In genomic region chr17:46010597-46011186, GRCh38 we compare ENCODE assay signal across 29 cellular contexts. TPM values are rescaled to one million over a fixed set of nuclear protein-coding genes. Genes with fewer than 3 reads are reported as not detected.
DNase-seq lines count a peak whose midpoint lies in the region; ATAC-seq and TF ChIP-seq lines count a peak whose summit lies in the region.
"Had no signal": no experiment of that assay in that cellular context is flagged by ENCODE, and none has a peak within 500 bp of the region (broad histone marks: within the 10 kb centered on the region; RNA-seq: fewer than 3 reads in every experiment).

No MANE protein-coding gene starts in this region.

- H3K79me2 ChIP-seq in OCI-LY1 (ENCODE audit: insufficient read depth, low read length) (no peaks in the 10 kb centered on the region), neural progenitor cell (ENCODE audit: low read depth) (no peaks in the 10 kb centered on the region)

- H3K27me3 ChIP-seq in OCI-LY1 (ENCODE audit: insufficient read depth, low read length) (peaks cover 7% of the 10 kb centered on the region; the same call in 1 of the 2 replicates), neural progenitor cell (no peaks in the 10 kb centered on the region)
- H3K27me3 ChIP-seq: esophagus muscularis mucosa, gastroesophageal sphincter, upper lobe of left lung had no signal

- H3K9me3 Mint-ChIP-seq in neural progenitor cell = no peaks in the 10 kb centered on the region
- H3K9me3 Mint-ChIP-seq in natural killer cell treated with Interleukin-12 subunit alpha and Interleukin-12 subunit beta and Interleukin-15 and Interleukin-18, amount 100 ng/mL, for 72 hours = no peaks in the 10 kb centered on the region
- H3K9me3 Mint-ChIP-seq: activated T-cell treated with anti-CD3 and anti-CD28 coated beads, Interleukin-2, amount 50 U/mL, for 4 hours; CD8-positive, alpha-beta T cell had no signal

- H3K4me3 ChIP-seq in OCI-LY1 (ENCODE audit: low read depth, low read length, poor library complexity, severe bottlenecking) (peak overlapping the region; percentile 41), choroid plexus epithelial cell (ENCODE audit: low read depth, low read length) (no peak overlapping the region), neural progenitor cell (no peak overlapping the region)
- H3K4me3 ChIP-seq: esophagus muscularis mucosa, gastroesophageal sphincter, PC-9, upper lobe of left lung had no signal

- TF ChIP-seq CTCF in OCI-LY1 (IDR thresholded peaks at IDR 0.05; ENCODE audit: low read length) = peak; percentile 28; the same call in 1 of the 2 replicates
- peak; percentile 17 for TF ChIP-seq CTCF in choroid plexus epithelial cell (conservative IDR thresholded peaks at IDR 0.05; ENCODE audit: low read depth, low read length)
- TF ChIP-seq CTCF in neural progenitor cell (IDR thresholded peaks at IDR 0.05) = peak; percentile 26

- H3K36me3 ChIP-seq in OCI-LY1 (ENCODE audit: insufficient read depth, low read length) (no peaks in the 10 kb centered on the region), neural progenitor cell (no peaks in the 10 kb centered on the region)
- H3K36me3 ChIP-seq: esophagus muscularis mucosa, gastroesophageal sphincter, upper lobe of left lung had no signal

- H3K4me1 Mint-ChIP-seq in neural progenitor cell = peaks cover 19% of the 10 kb centered on the region
- H3K4me1 Mint-ChIP-seq in natural killer cell treated with Interleukin-12 subunit alpha and Interleukin-12 subunit beta and Interleukin-15 and Interleukin-18, amount 100 ng/mL, for 72 hours (ENCODE audit: low read depth in 2 of 2) = no peaks in the 10 kb centered on the region

- DNase-seq in DMS53 (lab: John Stamatoyannopoulos, UW) (peak; percentile 67), DMS53 treated with DMSO at 0.1 percent for 48 hours (lab: John Stamatoyannopoulos, UW; ENCODE audit: unreplicated experiment) (no peak), choroid plexus epithelial cell (ENCODE audit: low read depth) (no peak), neural progenitor cell (ENCODE audit: low spot score) (no peak), NCI-H526 (lab: John Stamatoyannopoulos, UW) (no peak)
- DNase-seq in natural killer cell treated with Interleukin-12 subunit alpha and Interleukin-12 subunit beta and Interleukin-15 and Interleukin-18, amount 100 ng/mL, for 72 hours (ENCODE audit: low spot score) = no peak
- DNase-seq: activated CD4-positive, alpha-beta T cell treated with anti-CD3 and anti-CD28 coated beads for 4 hours; activated naive CD4-positive, alpha-beta T cell; activated T-cell treated with anti-CD3 and anti-CD28 coated beads, Interleukin-2, amount 50 U/mL, for 4 hours; AML-193; CD8-positive, alpha-beta T cell; DMS79; effector memory CD4-positive, alpha-beta T cell; kidney glomerular epithelial cell; NCI-H1048; NCI-H1694 treated with DMSO at 0.1 percent for 48 hours; PC-9; SIG-M5; T-helper 1 cell; upper lobe of left lung had no signal

- H3F3A ChIP-seq in OCI-LY1 (ENCODE audit: insufficient read depth, low read length) (no peaks in the 10 kb centered on the region), neural progenitor cell (ENCODE audit: low read depth) (peaks cover 5% of the 10 kb centered on the region)

- no peak overlapping the region for H3K27ac Mint-ChIP-seq in neural progenitor cell
- no peak overlapping the region for H3K27ac Mint-ChIP-seq in natural killer cell treated with Interleukin-12 subunit alpha and Interleukin-12 subunit beta and Interleukin-15 and Interleukin-18, amount 100 ng/mL, for 72 hours
- H3K27ac Mint-ChIP-seq: brain; CD8-positive, alpha-beta T cell; progenitor cell of endocrine pancreas had no signal

- H3K27me3 Mint-ChIP-seq in neural progenitor cell (ENCODE audit: insufficient read depth, low read depth) = peaks cover 3% of the 10 kb centered on the region
- H3K27me3 Mint-ChIP-seq in natural killer cell treated with Interleukin-12 subunit alpha and Interleukin-12 subunit beta and Interleukin-15 and Interleukin-18, amount 100 ng/mL, for 72 hours = no peaks in the 10 kb centered on the region

- peak overlapping the region; percentile 57; the same call in 1 of the 2 replicates for H3K4me2 ChIP-seq in OCI-LY1 (ENCODE audit: low read length)
- no peak overlapping the region for H3K4me2 ChIP-seq in neural progenitor cell
- H3K4me2 ChIP-seq: PC-9 had no signal

- ATAC-seq in natural killer cell treated with Interleukin-12 subunit alpha and Interleukin-12 subunit beta and Interleukin-15 and Interleukin-18, amount 100 ng/mL, for 72 hours = no peak
- ATAC-seq in GM21576 (IDR thresholded peaks at IDR 0.05; ENCODE audit: unreplicated experiment) = no peak
- ATAC-seq: activated T-cell treated with anti-CD3 and anti-CD28 coated beads, Interleukin-2, amount 50 U/mL, for 4 hours; CD8-positive, alpha-beta T cell; gastroesophageal sphincter had no signal

- no peaks in the 10 kb centered on the region for H3K9me2 ChIP-seq in OCI-LY1 (ENCODE audit: low read depth, low read length)

- no peaks in the 10 kb centered on the region for H3K36me3 Mint-ChIP-seq in neural progenitor cell
- H3K36me3 Mint-ChIP-seq in natural killer cell treated with Interleukin-12 subunit alpha and Interleukin-12 subunit beta and Interleukin-15 and Interleukin-18, amount 100 ng/mL, for 72 hours = no peaks in the 10 kb centered on the region
- H3K36me3 Mint-ChIP-seq: CD8-positive, alpha-beta T cell had no signal

- H3K9ac ChIP-seq in OCI-LY1 (ENCODE audit: low read length) = no peak overlapping the region
- H3K9ac ChIP-seq in neural progenitor cell = no peak overlapping the region

- H3K4me1 ChIP-seq in OCI-LY1 (ENCODE audit: insufficient read depth, low read length, severe bottlenecking) (peaks cover 11% of the 10 kb centered on the region), neural progenitor cell (peaks cover 15% of the 10 kb centered on the region)
- H3K4me1 ChIP-seq: esophagus muscularis mucosa, gastroesophageal sphincter had no signal

- H3K27ac ChIP-seq in OCI-LY1 (ENCODE audit: low read depth, low read length, poor library complexity, severe bottlenecking) = no peak overlapping the region
- H3K27ac ChIP-seq in neural progenitor cell = no peak overlapping the region
- H3K27ac ChIP-seq: esophagus muscularis mucosa, gastroesophageal sphincter, PC-9, upper lobe of left lung had no signal

- H3K9me3 ChIP-seq in OCI-LY1 (ENCODE audit: low read length) = no peaks in the 10 kb centered on the region
- no peaks in the 10 kb centered on the region for H3K9me3 ChIP-seq in neural progenitor cell (ENCODE audit: low read depth)
- H3K9me3 ChIP-seq: esophagus muscularis mucosa, gastroesophageal sphincter, upper lobe of left lung had no signal

- H2AFZ ChIP-seq in OCI-LY1 (ENCODE audit: low read length) (no peak overlapping the region), neural progenitor cell (replicated peaks) (no peak overlapping the region)
- H2AFZ ChIP-seq: PC-9 had no signal

- H3K4me3 Mint-ChIP-seq in neural progenitor cell = no peak overlapping the region
- H3K4me3 Mint-ChIP-seq in natural killer cell treated with Interleukin-12 subunit alpha and Interleukin-12 subunit beta and Interleukin-15 and Interleukin-18, amount 100 ng/mL, for 72 hours = no peak overlapping the region
- H3K4me3 Mint-ChIP-seq: activated T-cell treated with anti-CD3 and anti-CD28 coated beads, Interleukin-2, amount 50 U/mL, for 4 hours; brain; CD8-positive, alpha-beta T cell had no signal

- H4K20me1 ChIP-seq in OCI-LY1 (ENCODE audit: insufficient read depth, low read length) (no peaks in the 10 kb centered on the region), neural progenitor cell (ENCODE audit: low read depth) (no peaks in the 10 kb centered on the region)

RNA-seq across cellular contexts. Expression of gene STH, which starts 11.6 kb away (rescaled TPM):
- not detected in 2 replicates for total RNA-seq in neural progenitor cell (ENCODE audit: low replicate concordance)
- total RNA-seq in natural killer cell treated with Interleukin-12 subunit alpha and Interleukin-12 subunit beta and Interleukin-15 and Interleukin-18, amount 100 ng/mL, for 72 hours = not detected
- total RNA-seq: activated T-cell treated with anti-CD3 and anti-CD28 coated beads, Interleukin-2, amount 50 U/mL, for 4 hours; CD8-positive, alpha-beta T cell; esophagus muscularis mucosa; gastroesophageal sphincter; H4; LHCN-M2; lung microvascular endothelial cell; PC-9; progenitor cell of endocrine pancreas; upper lobe of left lung had no signal
